ENCODE assay signal across 15 cellular contexts in genomic region chrX:9880912-9881311, GRCh38.
A peak's percentile ranks its signal among the peaks of the same experiment; 100 is the strongest.
DNase-seq lines count a peak whose midpoint lies in the region; ATAC-seq and TF ChIP-seq lines count a peak whose summit lies in the region.
"Had no signal": no experiment of that assay in that cellular context is flagged by ENCODE, and none has a peak within 500 bp of the region (broad histone marks: within the 10 kb centered on the region; RNA-seq: fewer than 3 reads in every experiment).

No MANE protein-coding gene starts in this region.

- intact Hi-C loops in cardiac septum (cut with DNase I) (loop anchor here (5.0 kb wide), 1 partner anchor 236 kb away; no protein-coding TSS in a partner anchor), left lung (cut with DNase I) (no loop called here), sciatic nerve (cut with DNase I) (no loop called here)

- peaks cover 54% of the 10 kb centered on the region for H3K4me1 ChIP-seq in cardiac muscle cell (ENCODE audit: low read depth)
- peaks cover 0 to 9% of the 10 kb centered on the region in 2 donors for H3K4me1 ChIP-seq in left lung

- TF ChIP-seq CTCF in cardiac muscle cell (IDR thresholded peaks at IDR 0.05; ENCODE audit: low read depth, low read length) (no peak), left lung (IDR thresholded peaks at IDR 0.05) (no peak)

- peak in 1 of 2 donors; percentile 31 for DNase-seq in cardiac muscle cell (ENCODE audit: low read depth in 1 of 2, low spot score in 1 of 2)
- DNase-seq in cardiac septum (ENCODE audit: low spot score), result no peak
- no peak for DNase-seq in left lung
- peak; percentile 0 for DNase-seq in sciatic nerve (ENCODE audit: low spot score)
- DNase-seq: Calu3; CD4-positive, alpha-beta memory T cell; COR-L47; DMS53; DMS79 treated with DMSO at 0.1 percent for 48 hours; GF-D8; GOT3; HFFc6 had no signal

- H3K9me3 ChIP-seq in cardiac muscle cell (ENCODE audit: low read depth), result no peaks in the 10 kb centered on the region
- no peaks in the 10 kb centered on the region for H3K9me3 ChIP-seq in left lung
- H3K9me3 ChIP-seq: HAP-1 had no signal

- ATAC-seq in left lung (peak; percentile 35), sciatic nerve (no peak), HG03196 (IDR thresholded peaks at IDR 0.05; ENCODE audit: unreplicated experiment) (no peak), GM18519 (IDR thresholded peaks at IDR 0.05; ENCODE audit: low FRiP score, unreplicated experiment) (no peak)

- H3K4me3 ChIP-seq in cardiac muscle cell, result no peak overlapping the region
- H3K4me3 ChIP-seq in left lung, result no peak overlapping the region
- H3K4me3 ChIP-seq: HAP-1 had no signal

- H3K36me3 ChIP-seq in cardiac muscle cell (no peaks in the 10 kb centered on the region), left lung (no peaks in the 10 kb centered on the region)
- H3K36me3 ChIP-seq: HAP-1 had no signal

- H3K27ac ChIP-seq in cardiac muscle cell (peak overlapping the region; percentile 38), left lung (no peak overlapping the region)

- no peaks in the 10 kb centered on the region for H3K27me3 ChIP-seq in cardiac muscle cell
- no peaks in the 10 kb centered on the region for H3K27me3 ChIP-seq in left lung
